3 cellular contexts compared by ENCODE assay signal in the genomic region with DNA sequence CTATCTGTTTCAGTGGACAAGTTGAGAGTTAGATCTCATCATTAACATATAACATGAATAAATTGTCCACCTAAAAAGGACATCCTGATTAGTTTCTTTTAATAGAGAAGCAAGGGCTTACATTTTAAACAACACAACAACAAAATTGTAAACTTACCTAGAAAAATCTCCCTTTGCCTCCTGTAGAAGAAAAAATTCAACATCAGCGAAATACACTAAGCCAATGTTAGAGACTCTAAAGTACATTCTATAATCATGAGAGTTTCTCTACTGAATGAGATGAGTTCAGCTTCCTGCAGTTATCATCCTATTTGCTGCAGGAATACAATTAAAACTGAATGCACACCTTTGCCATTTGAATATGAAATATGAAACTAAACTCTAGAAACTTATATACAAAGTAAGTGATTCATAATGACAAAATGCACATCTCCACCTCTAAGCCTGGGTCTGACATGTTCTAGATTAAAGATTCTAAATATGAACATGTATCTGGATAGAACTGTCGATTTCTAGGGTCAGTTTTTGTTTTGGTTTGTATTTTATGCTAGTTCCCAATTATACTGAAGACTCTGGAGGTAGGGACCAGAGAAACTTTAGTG.
A peak's percentile ranks its signal among the peaks of the same experiment; 100 is the strongest.
TF ChIP-seq lines count a peak whose summit lies in the region.

No MANE protein-coding gene starts in this region.

TF ChIP-seq in GM12891, 5 proteins besides CTCF, POLR2A, EP300 and RAD21:
- TF ChIP-seq SPI1 (IDR thresholded peaks at IDR 0.05; ENCODE audit: low read depth, low read length) (no peak), TAF1 (IDR thresholded peaks at IDR 0.05; ENCODE audit: low read depth, low read length) (no peak), PAX5 (IDR thresholded peaks at IDR 0.05; ENCODE audit: insufficient read depth, low read length, severe bottlenecking) (no peak), POLR2AphosphoS5 (IDR thresholded peaks at IDR 0.05; ENCODE audit: low read depth, low read length) (no peak), POU2F2 (IDR thresholded peaks at IDR 0.05; ENCODE audit: low read depth, low read length) (no peak)

TF ChIP-seq in IMR-90, 13 proteins besides CTCF, POLR2A, EP300 and RAD21:
- TF ChIP-seq MAFK (IDR thresholded peaks at IDR 0.05; ENCODE audit: low read depth, low read length): peak; percentile 54
- no peak for TF ChIP-seq RCOR1 (IDR thresholded peaks at IDR 0.05; ENCODE audit: insufficient replicate concordance, low read length)

TF ChIP-seq in GM12878, 131 proteins besides CTCF, POLR2A, EP300 and RAD21 (continued from another document):
- TF ChIP-seq HDAC6 (IDR thresholded peaks at IDR 0.05; ENCODE audit: unreplicated experiment): no peak
- TF ChIP-seq, protein P1, sequence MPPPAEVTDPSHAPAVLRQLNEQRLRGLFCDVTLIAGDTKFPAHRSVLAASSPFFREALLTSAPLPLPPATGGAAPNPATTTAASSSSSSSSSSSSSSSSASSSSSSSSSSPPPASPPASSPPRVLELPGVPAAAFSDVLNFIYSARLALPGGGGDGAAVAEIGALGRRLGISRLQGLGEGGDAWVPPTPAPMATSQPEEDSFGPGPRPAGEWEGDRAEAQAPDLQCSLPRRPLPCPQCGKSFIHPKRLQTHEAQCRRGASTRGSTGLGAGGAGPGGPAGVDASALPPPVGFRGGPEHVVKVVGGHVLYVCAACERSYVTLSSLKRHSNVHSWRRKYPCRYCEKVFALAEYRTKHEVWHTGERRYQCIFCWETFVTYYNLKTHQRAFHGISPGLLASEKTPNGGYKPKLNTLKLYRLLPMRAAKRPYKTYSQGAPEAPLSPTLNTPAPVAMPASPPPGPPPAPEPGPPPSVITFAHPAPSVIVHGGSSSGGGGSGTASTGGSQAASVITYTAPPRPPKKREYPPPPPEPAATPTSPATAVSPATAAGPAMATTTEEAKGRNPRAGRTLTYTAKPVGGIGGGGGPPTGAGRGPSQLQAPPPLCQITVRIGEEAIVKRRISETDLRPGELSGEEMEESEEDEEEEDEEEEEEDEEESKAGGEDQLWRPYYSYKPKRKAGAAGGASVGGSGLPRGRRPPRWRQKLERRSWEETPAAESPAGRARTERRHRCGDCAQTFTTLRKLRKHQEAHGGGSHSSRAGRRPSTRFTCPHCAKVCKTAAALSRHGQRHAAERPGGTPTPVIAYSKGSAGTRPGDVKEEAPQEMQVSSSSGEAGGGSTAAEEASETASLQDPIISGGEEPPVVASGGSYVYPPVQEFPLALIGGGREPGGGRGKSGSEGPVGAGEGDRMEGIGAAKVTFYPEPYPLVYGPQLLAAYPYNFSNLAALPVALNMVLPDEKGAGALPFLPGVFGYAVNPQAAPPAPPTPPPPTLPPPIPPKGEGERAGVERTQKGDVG (CRISPR knock-in tag; IDR thresholded peaks at IDR 0.05): no peak
TF ChIP-seq in GM12878: peak in this region for 1.
